ENCODE assay signal across 16 cellular contexts in the genomic region with DNA sequence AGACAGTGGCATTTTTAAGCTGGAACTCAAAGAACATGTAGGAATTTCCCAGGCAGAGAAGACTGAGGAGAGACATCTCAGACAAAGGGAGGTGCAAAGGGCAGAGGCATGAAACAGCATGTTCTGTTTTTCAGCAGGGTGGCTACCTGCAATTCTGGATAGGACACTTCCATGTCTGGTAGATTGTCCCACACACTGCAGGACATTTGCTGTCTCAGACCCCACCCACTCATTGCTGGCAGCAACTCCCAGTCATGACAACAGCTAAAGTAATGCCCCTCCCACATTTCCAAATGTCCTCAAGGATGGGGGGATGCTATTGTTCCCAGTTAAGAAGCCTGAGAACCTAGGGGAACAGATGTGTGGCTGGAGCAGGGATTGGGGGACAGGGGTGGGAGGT. TPM values are rescaled to one million over a fixed set of nuclear protein-coding genes. Genes with fewer than 3 reads are reported as not detected.
DNase-seq lines count a peak whose midpoint lies in the region; ATAC-seq and TF ChIP-seq lines count a peak whose summit lies in the region.
"Had no signal": no experiment of that assay in that cellular context is flagged by ENCODE, and none has a peak within 500 bp of the region (broad histone marks: within the 10 kb centered on the region; RNA-seq: fewer than 3 reads in every experiment).

No MANE protein-coding gene starts in this region.

- H3K27me3 Mint-ChIP-seq in activated CD4-positive, alpha-beta T cell treated with anti-CD3 and anti-CD28 coated beads, Interleukin-2, amount 10 ng/mL, durations not matched to agents 24 days and 14 days = no peaks in the 10 kb centered on the region
- no peaks in the 10 kb centered on the region for H3K27me3 Mint-ChIP-seq in activated naive CD8-positive, alpha-beta T cell treated with anti-CD3 and anti-CD28 coated beads, Interleukin-2, amount 50 U/mL, for 24 hours
- no peaks in the 10 kb centered on the region for H3K27me3 Mint-ChIP-seq in natural killer cell (ENCODE audit: low read depth in 2 of 2)
- H3K27me3 Mint-ChIP-seq: progenitor cell of endocrine pancreas had no signal

- H3K27ac Mint-ChIP-seq in activated CD4-positive, alpha-beta T cell treated with anti-CD3 and anti-CD28 coated beads, Interleukin-2, amount 10 ng/mL, durations not matched to agents 24 days and 14 days = peak overlapping the region; percentile 71
- H3K27ac Mint-ChIP-seq in activated naive CD8-positive, alpha-beta T cell treated with anti-CD3 and anti-CD28 coated beads, Interleukin-2, amount 50 U/mL, for 24 hours = peak overlapping the region; percentile 92
- H3K27ac Mint-ChIP-seq in natural killer cell = peak overlapping the region; percentile 84 to 88
- H3K27ac Mint-ChIP-seq: progenitor cell of endocrine pancreas, type B pancreatic cell had no signal

- H3K4me1 Mint-ChIP-seq in activated CD4-positive, alpha-beta T cell treated with anti-CD3 and anti-CD28 coated beads, Interleukin-2, amount 10 ng/mL, durations not matched to agents 24 days and 14 days = peaks cover 78% of the 10 kb centered on the region
- peaks cover 92% of the 10 kb centered on the region for H3K4me1 Mint-ChIP-seq in activated naive CD8-positive, alpha-beta T cell treated with anti-CD3 and anti-CD28 coated beads, Interleukin-2, amount 50 U/mL, for 24 hours
- H3K4me1 Mint-ChIP-seq in natural killer cell = peaks cover 91 to 92% of the 10 kb centered on the region in 2 donors

- peaks cover 26% of the 10 kb centered on the region for H3K36me3 Mint-ChIP-seq in activated CD4-positive, alpha-beta T cell treated with anti-CD3 and anti-CD28 coated beads, Interleukin-2, amount 10 ng/mL, durations not matched to agents 24 days and 14 days (ENCODE audit: low read depth)
- peaks cover 21% of the 10 kb centered on the region for H3K36me3 Mint-ChIP-seq in activated naive CD8-positive, alpha-beta T cell treated with anti-CD3 and anti-CD28 coated beads, Interleukin-2, amount 50 U/mL, for 24 hours (ENCODE audit: low read depth)
- no peaks in the 10 kb centered on the region for H3K36me3 Mint-ChIP-seq in natural killer cell
- H3K36me3 Mint-ChIP-seq: type B pancreatic cell had no signal

- H3K9me3 Mint-ChIP-seq in activated CD4-positive, alpha-beta T cell treated with anti-CD3 and anti-CD28 coated beads, Interleukin-2, amount 10 ng/mL, durations not matched to agents 24 days and 14 days = no peaks in the 10 kb centered on the region
- no peaks in the 10 kb centered on the region for H3K9me3 Mint-ChIP-seq in activated naive CD8-positive, alpha-beta T cell treated with anti-CD3 and anti-CD28 coated beads, Interleukin-2, amount 50 U/mL, for 24 hours
- no peaks in the 10 kb centered on the region for H3K9me3 Mint-ChIP-seq in natural killer cell
- H3K9me3 Mint-ChIP-seq: type B pancreatic cell had no signal

- intact Hi-C loops in activated CD4-positive, alpha-beta T cell treated with anti-CD3 and anti-CD28 coated beads, Interleukin-2, amount 10 ng/mL, durations not matched to agents 24 days and 14 days (cut with micrococcal nuclease) = loop anchor here (1.0 kb wide), 1 partner anchor 17 kb away; no protein-coding TSS in a partner anchor
- intact Hi-C loops in natural killer cell (cut with micrococcal nuclease) = no loop called here

- peak; percentile 4 for ATAC-seq in GM18867 (IDR thresholded peaks at IDR 0.05; ENCODE audit: unreplicated experiment)
- no peak for ATAC-seq in activated naive CD8-positive, alpha-beta T cell treated with anti-CD3 and anti-CD28 coated beads, Interleukin-2, amount 50 U/mL, for 24 hours
- no peak for ATAC-seq in natural killer cell
- ATAC-seq in HG02840 (IDR thresholded peaks at IDR 0.05; ENCODE audit: low FRiP score, unreplicated experiment) = no peak

- TF ChIP-seq CTCF in natural killer cell (IDR thresholded peaks at IDR 0.05) = no peak

- DNase-seq in activated CD4-positive, alpha-beta T cell treated with anti-CD3 and anti-CD28 coated beads, Interleukin-2, amount 10 ng/mL, durations not matched to agents 24 days and 14 days = no peak
- no peak for DNase-seq in activated CD4-positive, alpha-beta T cell treated with anti-CD3 and anti-CD28 coated beads, Interleukin-2, amount 50 U/mL, for 4 hours
- no peak for DNase-seq in activated naive CD8-positive, alpha-beta T cell treated with anti-CD3 and anti-CD28 coated beads, Interleukin-2, amount 50 U/mL, for 24 hours
- DNase-seq in natural killer cell (no peak), NCI-H2081 treated with DMSO at 0.1 percent for 48 hours (lab: John Stamatoyannopoulos, UW) (no peak)
- no peak for DNase-seq in stimulated activated CD4-positive, alpha-beta T cell treated with anti-CD3 and anti-CD28 coated beads, Interleukin-15, amount 100 ng/mL, for 24 hours
- DNase-seq: foreskin melanocyte, left ventricle myocardium inferior, NCI-H1092 treated with DMSO at 0.1 percent for 48 hours, NCI-H2171, NCI-H748 treated with DMSO at 0.1 percent for 48 hours, small intestine had no signal

- H3K4me3 Mint-ChIP-seq in activated CD4-positive, alpha-beta T cell treated with anti-CD3 and anti-CD28 coated beads, Interleukin-2, amount 10 ng/mL, durations not matched to agents 24 days and 14 days = peak overlapping the region; percentile 12
- no peak overlapping the region for H3K4me3 Mint-ChIP-seq in activated naive CD8-positive, alpha-beta T cell treated with anti-CD3 and anti-CD28 coated beads, Interleukin-2, amount 50 U/mL, for 24 hours
- no peak overlapping the region for H3K4me3 Mint-ChIP-seq in natural killer cell
- H3K4me3 Mint-ChIP-seq: type B pancreatic cell had no signal

RNA-seq across cellular contexts. Expression of a gene that starts 40.8 kb away (rescaled TPM):
- 130 and 147 TPM in 2 replicates for total RNA-seq in activated CD4-positive, alpha-beta T cell treated with anti-CD3 and anti-CD28 coated beads, Interleukin-2, amount 10 ng/mL, durations not matched to agents 24 days and 14 days
- total RNA-seq in natural killer cell = 100 to 1,000 TPM; 252 to 376 (median 311) TPM
